In genomic region chr16:59633996-59634579, GRCh38 we compare ENCODE assay signal across 14 cellular contexts.
DNase-seq lines count a peak whose midpoint lies in the region; ATAC-seq lines count a peak whose summit lies in the region.
"Had no signal": no experiment of that assay in that cellular context is flagged by ENCODE, and none has a peak within 500 bp of the region (broad histone marks: within the 10 kb centered on the region; RNA-seq: fewer than 3 reads in every experiment).

No MANE protein-coding gene starts in this region.

- peak; percentile 56 for DNase-seq in AG08395 (ENCODE audit: low spot score)
- DNase-seq in HT1080 (ENCODE audit: low read depth), result peak; percentile 74
- peak; percentile 82 for DNase-seq in dedifferentiated amniotic fluid mesenchymal stem cell (ENCODE audit: extremely low spot score)
- DNase-seq in myocyte (ENCODE audit: low read depth), result peak; percentile 72
- DNase-seq in ACHN, result no peak
- no peak for DNase-seq in middle frontal gyrus (ENCODE audit: extremely low spot score, low spot score)
- DNase-seq in LoVo (ENCODE audit: low spot score), result no peak
- DNase-seq: activated CD4-positive, CD25-positive, alpha-beta regulatory T cell; activated naive CD4-positive, alpha-beta T cell treated with anti-CD3 and anti-CD28 coated beads, Interleukin-2, amount 10 ng/mL, durations not matched to agents 7 days and 5 days; erythroblast; NCI-H1436 treated with DMSO at 0.1 percent for 48 hours; NCI-H446; stimulated activated CD4-positive, alpha-beta T cell treated with anti-CD3 and anti-CD28 coated beads, Interleukin-1b, Interleukin-23, amount 100 ng/mL, for 48 hours had no signal

- in situ Hi-C loops in ACHN (cut with HindIII; ENCODE audit: low pct_ligation_motif_present, low pct_unique_long_range_greater_than_20kb, low sequenced_read_pairs), result no loop called here

- ATAC-seq in GM21360 (IDR thresholded peaks at IDR 0.05; ENCODE audit: unreplicated experiment), result no peak

Comparison
In these comparisons a context has a peak if more than half of its experiments do, and no peak if none do; other contexts are left out.
1. DNase-seq: peak in AG08395 (single experiment), HT1080 (single experiment), dedifferentiated amniotic fluid mesenchymal stem cell (single experiment) and myocyte (single experiment); none in ACHN (single experiment), middle frontal gyrus (single experiment) and LoVo (single experiment).